Comparison of ENCODE assay signal across 8 cellular contexts in genomic region chr22:42283288-42284229, GRCh38. TPM values are rescaled to one million over a fixed set of nuclear protein-coding genes. Genes with fewer than 3 reads are reported as not detected.
DNase-seq lines count a peak whose midpoint lies in the region; ATAC-seq and TF ChIP-seq lines count a peak whose summit lies in the region.

No MANE protein-coding gene starts in this region.

- H2BK120ac ChIP-seq in trophoblast cell (ENCODE audit: insufficient read depth, low read length, poor library complexity), result no peak overlapping the region

- no peak overlapping the region for H2AK5ac ChIP-seq in trophoblast cell (ENCODE audit: low read length)

- H3K23ac ChIP-seq in trophoblast cell (ENCODE audit: low read length), result no peak overlapping the region

- H3K9me2 ChIP-seq in PC-3 (replicated peaks; ENCODE audit: low read length), result no peaks in the 10 kb centered on the region

- no peaks in the 10 kb centered on the region for H4K20me1 ChIP-seq in PC-3 (ENCODE audit: low read length)

- no peaks in the 10 kb centered on the region for H3K36me3 ChIP-seq in HEK293 (ENCODE audit: control insufficient read depth in 2 of 2, insufficient read depth in 1 of 2, low read length in 2 of 2)
- H3K36me3 ChIP-seq in trophoblast cell (ENCODE audit: control insufficient read depth in 1 of 2, insufficient read depth in 2 of 2, low read length in 2 of 2), result no peaks in the 10 kb centered on the region
- no peaks in the 10 kb centered on the region for H3K36me3 ChIP-seq in PC-3 (ENCODE audit: low read depth, low read length)

- peak overlapping the region; percentile 46 for H3K4me2 ChIP-seq in trophoblast cell (ENCODE audit: low read length)
- no peak overlapping the region for H3K4me2 ChIP-seq in PC-3 (ENCODE audit: low read length)

- TF ChIP-seq CTCF in HEK293 (tag by site-specific recombination; IDR thresholded peaks at IDR 0.05), result no peak
- TF ChIP-seq CTCF in foreskin fibroblast (IDR thresholded peaks at IDR 0.05; ENCODE audit: low read depth, low read length), result no peak
- TF ChIP-seq CTCF in PC-3 (conservative IDR thresholded peaks at IDR 0.05; ENCODE audit: low read depth, low read length), result no peak

- H3K14ac ChIP-seq in trophoblast cell (ENCODE audit: low read length), result no peak overlapping the region

- no peaks in the 10 kb centered on the region for H3K79me2 ChIP-seq in trophoblast cell (ENCODE audit: control insufficient read depth, insufficient read depth, low read length, poor library complexity)
- no peaks in the 10 kb centered on the region for H3K79me2 ChIP-seq in PC-3 (ENCODE audit: low read length)

- no peak overlapping the region for H4K12ac ChIP-seq in trophoblast cell (ENCODE audit: low read depth, low read length)

- no peak overlapping the region for H3K18ac ChIP-seq in trophoblast cell (ENCODE audit: low read length)

- no peak overlapping the region for H2BK5ac ChIP-seq in trophoblast cell (ENCODE audit: low read depth, low read length, poor library complexity)

- H3K9me3 ChIP-seq in HEK293 (ENCODE audit: control insufficient read depth, insufficient read depth, low read depth, low read length), result no peaks in the 10 kb centered on the region
- peaks cover 3% of the 10 kb centered on the region for H3K9me3 ChIP-seq in trophoblast cell (ENCODE audit: insufficient read depth, low read depth, low read length)
- no peaks in the 10 kb centered on the region for H3K9me3 ChIP-seq in PC-3 (ENCODE audit: low read length)

- ATAC-seq in GM21737 (IDR thresholded peaks at IDR 0.05; ENCODE audit: unreplicated experiment) (no peak), GM21390 (IDR thresholded peaks at IDR 0.05; ENCODE audit: unreplicated experiment) (no peak), PC-3 (no peak), HG03439 (IDR thresholded peaks at IDR 0.05; ENCODE audit: unreplicated experiment) (no peak)

- DNase-seq in activated CD8-positive, alpha-beta memory T cell treated with anti-CD3 and anti-CD28 coated beads, Interleukin-2, amount 50 U/mL, for 4 hours, result peak; percentile 57
- DNase-seq in foreskin fibroblast (peak; percentile 6 to 36), trophoblast cell (no peak), PC-3 (no peak)

- no peak overlapping the region for H2BK12ac ChIP-seq in trophoblast cell (ENCODE audit: low read length)

- H3F3A ChIP-seq in PC-3 (ENCODE audit: low read length, unreplicated experiment), result no peaks in the 10 kb centered on the region

- H3K9ac ChIP-seq in trophoblast cell (ENCODE audit: low read length), result no peak overlapping the region
- no peak overlapping the region for H3K9ac ChIP-seq in PC-3 (ENCODE audit: low read length)

- H3K79me1 ChIP-seq in trophoblast cell (ENCODE audit: low read length), result no peaks in the 10 kb centered on the region

- WGBS in trophoblast cell (ENCODE audit: extremely low coverage, insufficient coverage, insufficient read length), result no CpG with 5 or more reads among the region's 73 CpGs

- no peak overlapping the region for H4K8ac ChIP-seq in trophoblast cell (ENCODE audit: low read depth, low read length)

- H2AFZ ChIP-seq in trophoblast cell (ENCODE audit: insufficient read depth, low read length, poor library complexity), result no peak overlapping the region
- no peak overlapping the region for H2AFZ ChIP-seq in PC-3 (ENCODE audit: low read length)

- no peak overlapping the region for H3K27ac ChIP-seq in HEK293 (ENCODE audit: extremely low read depth, low read depth, low read length)
- no peak overlapping the region for H3K27ac ChIP-seq in trophoblast cell (ENCODE audit: low read depth, low read length)
- H3K27ac ChIP-seq in PC-3 (ENCODE audit: low read length), result no peak overlapping the region

- H3K4ac ChIP-seq in trophoblast cell (ENCODE audit: low read depth, low read length), result no peak overlapping the region

- H4K91ac ChIP-seq in trophoblast cell (ENCODE audit: low read depth, low read length), result no peak overlapping the region

- no peak overlapping the region for H3K4me3 ChIP-seq in HEK293 (ENCODE audit: low read depth, low read length)
- H3K4me3 ChIP-seq in foreskin fibroblast (ENCODE audit: low read depth in 1 of 2, low read length in 2 of 2), result peak overlapping the region in 1 of 2 donors; percentile 39
- H3K4me3 ChIP-seq in trophoblast cell (ENCODE audit: low read depth, low read length), result no peak overlapping the region
- no peak overlapping the region for H3K4me3 ChIP-seq in PC-3 (ENCODE audit: low read length)

- H3K4me1 ChIP-seq in HEK293 (ENCODE audit: control insufficient read depth, insufficient read depth, low read length), result no peaks in the 10 kb centered on the region; the same call in 1 of the 2 replicates
- peaks cover 0 to 6% of the 10 kb centered on the region in 2 experiments for H3K4me1 ChIP-seq in trophoblast cell (ENCODE audit: control insufficient read depth in 1 of 2, insufficient read depth in 2 of 2, low read length in 2 of 2)
- no peaks in the 10 kb centered on the region for H3K4me1 ChIP-seq in PC-3 (ENCODE audit: insufficient read depth, low read length)

- POLR2A ChIA-PET in HEK293 (lab: Yijun Ruan, JAX), result interaction anchor here (0.9 kb wide), 1 partner anchor 9 kb away, joined by 5 read pairs; no protein-coding TSS in a partner anchor
- POLR2A ChIA-PET in PC-3 (lab: Charles Lee; ENCODE audit: unreplicated experiment), result no interaction called here

- peaks cover 24% of the 10 kb centered on the region for H3K27me3 ChIP-seq in trophoblast cell (ENCODE audit: insufficient read depth, low read length)
- H3K27me3 ChIP-seq in PC-3 (ENCODE audit: low read length), result no peaks in the 10 kb centered on the region

- intact Hi-C loops in PC-3 (cut with micrococcal nuclease), result no loop called here

- BruUV-seq in PC-3 (replicated peaks; lab: Mats Ljungman, UMichigan), result no TSS peak

- CTCF ChIA-PET in HEK293 (lab: Yijun Ruan, JAX), result no interaction called here
- CTCF ChIA-PET in PC-3 (lab: Charles Lee), result no interaction called here

TF ChIP-seq in HEK293, 187 proteins besides CTCF, POLR2A, EP300 and RAD21:
- TF ChIP-seq AEBP2 (tag by site-specific recombination; IDR thresholded peaks at IDR 0.05; ENCODE audit: borderline replicate concordance), result no peak
- TF ChIP-seq SETDB1 (IDR thresholded peaks at IDR 0.05; ENCODE audit: insufficient read length, low read length), result no peak
- TF ChIP-seq ZBTB21 (tag by site-specific recombination; IDR thresholded peaks at IDR 0.05), result peak; percentile 90
- peak; percentile 36; the same call in 1 of the 2 replicates for TF ChIP-seq ZNF366 (tag by site-specific recombination; conservative IDR thresholded peaks at IDR 0.05)
- TF ChIP-seq ZNF660 (tag by site-specific recombination; IDR thresholded peaks at IDR 0.05), result 0 out of 2 replicates have a peak, but pooled peaks have one; percentile 15
- TF ChIP-seq, protein P1, sequence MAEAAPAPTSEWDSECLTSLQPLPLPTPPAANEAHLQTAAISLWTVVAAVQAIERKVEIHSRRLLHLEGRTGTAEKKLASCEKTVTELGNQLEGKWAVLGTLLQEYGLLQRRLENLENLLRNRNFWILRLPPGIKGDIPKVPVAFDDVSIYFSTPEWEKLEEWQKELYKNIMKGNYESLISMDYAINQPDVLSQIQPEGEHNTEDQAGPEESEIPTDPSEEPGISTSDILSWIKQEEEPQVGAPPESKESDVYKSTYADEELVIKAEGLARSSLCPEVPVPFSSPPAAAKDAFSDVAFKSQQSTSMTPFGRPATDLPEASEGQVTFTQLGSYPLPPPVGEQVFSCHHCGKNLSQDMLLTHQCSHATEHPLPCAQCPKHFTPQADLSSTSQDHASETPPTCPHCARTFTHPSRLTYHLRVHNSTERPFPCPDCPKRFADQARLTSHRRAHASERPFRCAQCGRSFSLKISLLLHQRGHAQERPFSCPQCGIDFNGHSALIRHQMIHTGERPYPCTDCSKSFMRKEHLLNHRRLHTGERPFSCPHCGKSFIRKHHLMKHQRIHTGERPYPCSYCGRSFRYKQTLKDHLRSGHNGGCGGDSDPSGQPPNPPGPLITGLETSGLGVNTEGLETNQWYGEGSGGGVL (tag by site-specific recombination; IDR thresholded peaks at IDR 0.05), result peak; percentile 51; the same call in 1 of the 2 replicates
- TF ChIP-seq ZNF629 (tag by site-specific recombination; IDR thresholded peaks at IDR 0.05), result peak; percentile 87
- TF ChIP-seq ATF2 (tag by site-specific recombination; IDR thresholded peaks at IDR 0.05; ENCODE audit: low read depth), result peak; percentile 5; the same call in 1 of the 2 replicates
- 0 out of 2 replicates have a peak, but pooled peaks have one; percentile 22 for TF ChIP-seq ZIC2 (tag by site-specific recombination; IDR thresholded peaks at IDR 0.05)

RNA-seq across cellular contexts. Expression of gene TCF20, which starts 13.1 kb away (rescaled TPM):
- polyA plus RNA-seq in trophoblast cell (2013), result 13.8 and 14.7 TPM in 2 replicates
- 36.0 and 37.0 TPM in 2 replicates for total RNA-seq in PC-3 (2014; rRNA removed)

Comparison
In these comparisons a context has a peak if more than half of its experiments do, and no peak if none do; other contexts are left out.
1. DNase-seq: peak in activated CD8-positive, alpha-beta memory T cell treated with anti-CD3 and anti-CD28 coated beads, Interleukin-2, amount 50 U/mL, for 4 hours (single experiment) and foreskin fibroblast (2 of 2); none in trophoblast cell (0 of 2) and PC-3 (single experiment).